In genomic region chr5:151612689-151613427, GRCh38 we compare ENCODE assay signal across 8 cellular contexts. TPM values are rescaled to one million over a fixed set of nuclear protein-coding genes. Genes with fewer than 3 reads are reported as not detected.
A peak's percentile ranks its signal among the peaks of the same experiment; 100 is the strongest.
DNase-seq lines count a peak whose midpoint lies in the region; ATAC-seq and TF ChIP-seq lines count a peak whose summit lies in the region.

No MANE protein-coding gene starts in this region.

- peaks cover 0 to 6% of the 10 kb centered on the region in 2 donors for H3K27me3 Mint-ChIP-seq in natural killer cell (ENCODE audit: low read depth in 2 of 2)
- peaks cover 0 to 6% of the 10 kb centered on the region in 2 donors for H3K27me3 Mint-ChIP-seq in natural killer cell treated with Interleukin-12 subunit alpha and Interleukin-12 subunit beta and Interleukin-15 and Interleukin-18, amount 100 ng/mL, for 72 hours
- no peaks in the 10 kb centered on the region for H3K27me3 Mint-ChIP-seq in activated naive CD4-positive, alpha-beta T cell treated with anti-CD3 and anti-CD28 coated beads, Interleukin-2, amount 50 U/mL, for 24 hours

- no peaks in the 10 kb centered on the region for H3K36me3 Mint-ChIP-seq in natural killer cell
- no peaks in the 10 kb centered on the region for H3K36me3 Mint-ChIP-seq in natural killer cell treated with Interleukin-12 subunit alpha and Interleukin-12 subunit beta and Interleukin-15 and Interleukin-18, amount 100 ng/mL, for 72 hours
- H3K36me3 Mint-ChIP-seq in activated naive CD4-positive, alpha-beta T cell treated with anti-CD3 and anti-CD28 coated beads, Interleukin-2, amount 50 U/mL, for 24 hours, result no peaks in the 10 kb centered on the region

- H3K27ac Mint-ChIP-seq in natural killer cell, result peak overlapping the region; percentile 73
- H3K27ac Mint-ChIP-seq in natural killer cell treated with Interleukin-12 subunit alpha and Interleukin-12 subunit beta and Interleukin-15 and Interleukin-18, amount 100 ng/mL, for 72 hours, result peak overlapping the region in 1 of 2 donors; percentile 51
- peak overlapping the region; percentile 94 for H3K27ac Mint-ChIP-seq in activated naive CD4-positive, alpha-beta T cell treated with anti-CD3 and anti-CD28 coated beads, Interleukin-2, amount 50 U/mL, for 24 hours

- intact Hi-C loops in natural killer cell (cut with micrococcal nuclease), result no loop called here

- in situ Hi-C loops in brain microvascular endothelial cell (cut with HindIII; ENCODE audit: low pct_ligation_motif_present, low sequenced_read_pairs), result no loop called here

- ATAC-seq in natural killer cell (peak in 2 of 3 donors; percentile 18 to 69), HG03521 (IDR thresholded peaks at IDR 0.05; ENCODE audit: unreplicated experiment) (peak; percentile 49)
- ATAC-seq in natural killer cell treated with Interleukin-12 subunit alpha and Interleukin-12 subunit beta and Interleukin-15 and Interleukin-18, amount 100 ng/mL, for 72 hours, result no peak

- TF ChIP-seq CTCF in natural killer cell (IDR thresholded peaks at IDR 0.05) (no peak), brain microvascular endothelial cell (IDR thresholded peaks at IDR 0.05; ENCODE audit: low read depth, low read length, missing control alignments) (no peak)

- H3K4me1 Mint-ChIP-seq in natural killer cell, result peaks cover 19 to 20% of the 10 kb centered on the region in 2 donors
- peaks cover 14 to 17% of the 10 kb centered on the region in 2 donors for H3K4me1 Mint-ChIP-seq in natural killer cell treated with Interleukin-12 subunit alpha and Interleukin-12 subunit beta and Interleukin-15 and Interleukin-18, amount 100 ng/mL, for 72 hours (ENCODE audit: low read depth in 2 of 2)
- peaks cover 56% of the 10 kb centered on the region for H3K4me1 Mint-ChIP-seq in activated naive CD4-positive, alpha-beta T cell treated with anti-CD3 and anti-CD28 coated beads, Interleukin-2, amount 50 U/mL, for 24 hours

- H3K4me3 Mint-ChIP-seq in natural killer cell, result peak overlapping the region; percentile 50
- no peak overlapping the region for H3K4me3 Mint-ChIP-seq in natural killer cell treated with Interleukin-12 subunit alpha and Interleukin-12 subunit beta and Interleukin-15 and Interleukin-18, amount 100 ng/mL, for 72 hours
- peak overlapping the region; percentile 43 for H3K4me3 Mint-ChIP-seq in activated naive CD4-positive, alpha-beta T cell treated with anti-CD3 and anti-CD28 coated beads, Interleukin-2, amount 50 U/mL, for 24 hours

- DNase-seq in natural killer cell (no peak), NCI-H2081 treated with DMSO at 0.1 percent for 48 hours (lab: John Stamatoyannopoulos, UW) (no peak), brain microvascular endothelial cell (no peak), MV-4-11 (lab: John Stamatoyannopoulos, UW) (no peak)
- no peak for DNase-seq in natural killer cell treated with Interleukin-12 subunit alpha and Interleukin-12 subunit beta and Interleukin-15 and Interleukin-18, amount 100 ng/mL, for 72 hours (ENCODE audit: low spot score)

- no peaks in the 10 kb centered on the region for H3K36me3 ChIP-seq in brain microvascular endothelial cell (replicated peaks)

- no peak overlapping the region for H3K4me3 ChIP-seq in skin epidermis
- H3K4me3 ChIP-seq in brain microvascular endothelial cell (ENCODE audit: low read depth, low read length), result no peak overlapping the region

- no peaks in the 10 kb centered on the region for H3K27me3 ChIP-seq in brain microvascular endothelial cell (replicated peaks)

- H3K27ac ChIP-seq in skin epidermis (peak overlapping the region in 11 of 21 experiments; percentile 7 to 74 (median 53)), brain microvascular endothelial cell (no peak overlapping the region)

- no peaks in the 10 kb centered on the region for H3K9me3 Mint-ChIP-seq in natural killer cell
- no peaks in the 10 kb centered on the region for H3K9me3 Mint-ChIP-seq in natural killer cell treated with Interleukin-12 subunit alpha and Interleukin-12 subunit beta and Interleukin-15 and Interleukin-18, amount 100 ng/mL, for 72 hours
- no peaks in the 10 kb centered on the region for H3K9me3 Mint-ChIP-seq in activated naive CD4-positive, alpha-beta T cell treated with anti-CD3 and anti-CD28 coated beads, Interleukin-2, amount 50 U/mL, for 24 hours

RNA-seq across cellular contexts. Expression of gene FAT2, which starts 21.7 kb away (rescaled TPM):
- total RNA-seq in natural killer cell, result not detected
- not detected for total RNA-seq in natural killer cell treated with Interleukin-12 subunit alpha and Interleukin-12 subunit beta and Interleukin-15 and Interleukin-18, amount 100 ng/mL, for 72 hours

Comparison
In these comparisons a context has a peak if more than half of its experiments do, and no peak if none do; other contexts are left out.
1. ATAC-seq: peak in natural killer cell (2 of 3) and HG03521 (single experiment); none in natural killer cell treated with Interleukin-12 subunit alpha and Interleukin-12 subunit beta and Interleukin-15 and Interleukin-18, amount 100 ng/mL, for 72 hours (0 of 2).